ENCODE assay signal across 18 cellular contexts in genomic region chr5:7894439-7894838, GRCh38. TPM values are rescaled to one million over a fixed set of nuclear protein-coding genes. Genes with fewer than 3 reads are reported as not detected.
DNase-seq lines count a peak whose midpoint lies in the region; ATAC-seq and TF ChIP-seq lines count a peak whose summit lies in the region.
"Had no signal": no experiment of that assay in that cellular context is flagged by ENCODE, and none has a peak within 500 bp of the region (broad histone marks: within the 10 kb centered on the region; RNA-seq: fewer than 3 reads in every experiment).

No MANE protein-coding gene starts in this region.

- H4K20me1 ChIP-seq in mammary epithelial cell (ENCODE audit: insufficient read depth, low read length) (no peaks in the 10 kb centered on the region), MM.1S (ENCODE audit: insufficient read depth, low read length) (peaks cover 14% of the 10 kb centered on the region)

- H3K9ac ChIP-seq in mammary epithelial cell (ENCODE audit: insufficient read depth, low read length) (no peak overlapping the region), MM.1S (ENCODE audit: low read length) (no peak overlapping the region)

- H3K79me2 ChIP-seq in mammary epithelial cell (ENCODE audit: insufficient read depth, low read length), result no peaks in the 10 kb centered on the region
- H3K79me2 ChIP-seq in MM.1S (ENCODE audit: low read length), result peaks cover 80% of the 10 kb centered on the region

- H3K4me1 Mint-ChIP-seq in MCF 10A (ENCODE audit: insufficient read depth, unreplicated experiment), result no peaks in the 10 kb centered on the region
- H3K4me1 Mint-ChIP-seq in stimulated activated naive CD8-positive, alpha-beta T cell treated with anti-CD3 and anti-CD28 coated beads, Interleukin-15, amount 100 ng/mL, for 72 hours, result peaks cover 12% of the 10 kb centered on the region

- no peaks in the 10 kb centered on the region for H3K27me3 Mint-ChIP-seq in MCF 10A (ENCODE audit: insufficient read depth, unreplicated experiment)
- H3K27me3 Mint-ChIP-seq in stimulated activated naive CD8-positive, alpha-beta T cell treated with anti-CD3 and anti-CD28 coated beads, Interleukin-15, amount 100 ng/mL, for 72 hours, result no peaks in the 10 kb centered on the region

- H3K9me2 ChIP-seq in MM.1S (replicated peaks; ENCODE audit: insufficient read depth, low read length), result no peaks in the 10 kb centered on the region

- BruUV-seq in MCF 10A (replicated peaks; lab: Mats Ljungman, UMichigan) (no TSS peak), mammary epithelial cell (replicated peaks; lab: Mats Ljungman, UMichigan) (no TSS peak)

- no peaks in the 10 kb centered on the region for H3K9me3 Mint-ChIP-seq in MCF 10A (ENCODE audit: unreplicated experiment)
- H3K9me3 Mint-ChIP-seq in stimulated activated naive CD8-positive, alpha-beta T cell treated with anti-CD3 and anti-CD28 coated beads, Interleukin-15, amount 100 ng/mL, for 72 hours, result no peaks in the 10 kb centered on the region

- DNase-seq in MCF 10A (ENCODE audit: unreplicated experiment) (no peak), mammary epithelial cell (no peak), MM.1S (no peak), Right ventricle myocardium superior (no peak), caudate nucleus (lab: John Stamatoyannopoulos, UW) (no peak)
- no peak for DNase-seq in stimulated activated naive CD8-positive, alpha-beta T cell treated with anti-CD3 and anti-CD28 coated beads, Interleukin-15, amount 100 ng/mL, for 72 hours
- DNase-seq: body of pancreas; C1 segment of cervical spinal cord; effector memory CD4-positive, alpha-beta T cell; H7; lower lobe of right lung; NCI-H1694 treated with DMSO at 0.1 percent for 48 hours; NCI-H69 had no signal

- peaks cover 21% of the 10 kb centered on the region for H3F3A ChIP-seq in MM.1S (ENCODE audit: insufficient read depth, low read length)

- WGBS in mammary epithelial cell (ENCODE audit: low coverage, missing lambda C conversion rate), result 92% methylated on average over 5 of the region's 5 CpGs

- POLR2A ChIA-PET in MCF 10A (lab: Yijun Ruan, JAX), result no interaction called here

- H3K4me3 Mint-ChIP-seq in MCF 10A (ENCODE audit: unreplicated experiment), result no peak overlapping the region
- peak overlapping the region; percentile 30 to 44 for H3K4me3 Mint-ChIP-seq in stimulated activated naive CD8-positive, alpha-beta T cell treated with anti-CD3 and anti-CD28 coated beads, Interleukin-15, amount 100 ng/mL, for 72 hours

- H3K9me3 ChIP-seq in mammary epithelial cell (replicated peaks; ENCODE audit: insufficient read depth, low read length), result no peaks in the 10 kb centered on the region
- no peaks in the 10 kb centered on the region for H3K9me3 ChIP-seq in MM.1S (replicated peaks; ENCODE audit: insufficient read depth, low read length)
- H3K9me3 ChIP-seq: body of pancreas, lower lobe of right lung had no signal

- H3K4me3 ChIP-seq in mammary epithelial cell (replicated peaks in 1 of 3; ENCODE audit: insufficient read depth in 1 of 3, low read depth in 2 of 3, low read length in 3 of 3) (no peak overlapping the region), MM.1S (ENCODE audit: low read length) (peak overlapping the region; percentile 14; the same call in 1 of the 2 replicates)
- H3K4me3 ChIP-seq: body of pancreas, K562, lower lobe of right lung had no signal

- intact Hi-C loops in MCF 10A (cut with micrococcal nuclease), result no loop called here
- intact Hi-C loops in mammary epithelial cell (cut with micrococcal nuclease), result no loop called here
- intact Hi-C loops in Right ventricle myocardium superior (cut with DNase I), result no loop called here

- H3K4me1 ChIP-seq in mammary epithelial cell (ENCODE audit: insufficient read depth, low read length), result no peaks in the 10 kb centered on the region
- peaks cover 32% of the 10 kb centered on the region for H3K4me1 ChIP-seq in MM.1S (ENCODE audit: low read length)
- H3K4me1 ChIP-seq: body of pancreas, lower lobe of right lung had no signal

- H2AFZ ChIP-seq in mammary epithelial cell (ENCODE audit: low read depth, low read length) (no peak overlapping the region), MM.1S (ENCODE audit: low read length) (no peak overlapping the region)

- no peak overlapping the region for H3K27ac ChIP-seq in mammary epithelial cell (ENCODE audit: insufficient read depth, low read depth, low read length)
- peak overlapping the region; percentile 60; the same call in 1 of the 2 replicates for H3K27ac ChIP-seq in MM.1S (ENCODE audit: low read length)
- no peak overlapping the region for H3K27ac ChIP-seq in caudate nucleus (ENCODE audit: low read depth, low read length)
- H3K27ac ChIP-seq: body of pancreas, lower lobe of right lung had no signal

- H3K36me3 ChIP-seq in mammary epithelial cell (ENCODE audit: insufficient read depth, low read length) (peaks cover 43% of the 10 kb centered on the region), MM.1S (replicated peaks; ENCODE audit: insufficient read depth, low read length) (peaks cover 63% of the 10 kb centered on the region)

- TF ChIP-seq CTCF in MCF 10A (IDR thresholded peaks at IDR 0.05; ENCODE audit: unreplicated experiment) (no peak), mammary epithelial cell (conservative IDR thresholded peaks at IDR 0.05 in 1 of 2, IDR thresholded peaks at IDR 0.05 in 1 of 2; ENCODE audit: extremely low read depth in 1 of 2, insufficient read depth in 1 of 2, low read depth in 1 of 2, low read length in 2 of 2) (no peak), MM.1S (IDR thresholded peaks at IDR 0.05; ENCODE audit: low read length) (no peak)

- in situ Hi-C loops in mammary epithelial cell (cut with MboI; ENCODE audit: low sequenced_read_pairs in 2 of 2), result no loop called here

- H3K4me2 ChIP-seq in mammary epithelial cell (ENCODE audit: insufficient read depth, low read depth, low read length) (no peak overlapping the region), MM.1S (ENCODE audit: low read depth, low read length) (peak overlapping the region; percentile 48)

- dilution Hi-C loops in mammary epithelial cell (cut with HindIII; ENCODE audit: low sequenced_read_pairs), result no loop called here

- H3K27ac Mint-ChIP-seq in MCF 10A (ENCODE audit: low read depth, unreplicated experiment), result peak overlapping the region; percentile 46
- H3K27ac Mint-ChIP-seq in stimulated activated naive CD8-positive, alpha-beta T cell treated with anti-CD3 and anti-CD28 coated beads, Interleukin-15, amount 100 ng/mL, for 72 hours, result no peak overlapping the region

- H3K27me3 ChIP-seq in mammary epithelial cell (ENCODE audit: insufficient read depth, low read length) (no peaks in the 10 kb centered on the region), MM.1S (replicated peaks; ENCODE audit: insufficient read depth, low read length) (no peaks in the 10 kb centered on the region)
- H3K27me3 ChIP-seq: body of pancreas had no signal

- CTCF ChIA-PET in MCF 10A (lab: Yijun Ruan, JAX) (no interaction called here), mammary epithelial cell (lab: Charles Lee; ENCODE audit: low non-redundant PET) (no interaction called here)

- ATAC-seq in GM21576 (IDR thresholded peaks at IDR 0.05; ENCODE audit: unreplicated experiment) (peak; percentile 5), Right ventricle myocardium superior (ENCODE audit: poor library complexity) (no peak), GM18858 (IDR thresholded peaks at IDR 0.05; ENCODE audit: unreplicated experiment) (no peak)
- ATAC-seq in stimulated activated naive CD8-positive, alpha-beta T cell treated with anti-CD3 and anti-CD28 coated beads, Interleukin-15, amount 100 ng/mL, for 72 hours, result no peak
- ATAC-seq: body of pancreas, esophagus mucosa, K562, lower lobe of right lung had no signal

- peaks cover 85% of the 10 kb centered on the region for H3K36me3 Mint-ChIP-seq in MCF 10A (ENCODE audit: insufficient read depth, unreplicated experiment)

RNA-seq across cellular contexts. Expression of gene MTRR, which starts 25.5 kb away (rescaled TPM):
- 46.6 and 88.6 TPM in 2 replicates for total RNA-seq in MCF 10A (2022)
- total RNA-seq in mammary epithelial cell, result 10 to 100 TPM; 36.3 to 52.9 TPM
- polyA plus RNA-seq in mammary epithelial cell, result 39.0 TPM
- polyA minus RNA-seq in mammary epithelial cell, result 121 TPM
- 28.2 TPM for total RNA-seq in Right ventricle myocardium superior

RNA-seq across cellular contexts. Expression of gene FASTKD3, which starts 25.6 kb away (rescaled TPM):
- total RNA-seq in MCF 10A (2022), result 7.8 and 7.9 TPM in 2 replicates
- total RNA-seq in mammary epithelial cell, result 10 to 100 TPM in 1 of 2 donors, 1 to 10 TPM in 1; 7.5 to 18.0 TPM
- 8.4 TPM for polyA plus RNA-seq in mammary epithelial cell
- 15.0 TPM for polyA minus RNA-seq in mammary epithelial cell
- total RNA-seq in Right ventricle myocardium superior, result 4.7 TPM

RNA-seq across cellular contexts. Expression of gene CFAP90, which starts 43.5 kb away (rescaled TPM):
- total RNA-seq in MCF 10A (2022) (not detected in 2 replicates), mammary epithelial cell (not detected), Right ventricle myocardium superior (not detected)
- 0.03 TPM for polyA plus RNA-seq in mammary epithelial cell
- polyA minus RNA-seq in mammary epithelial cell, result not detected
- total RNA-seq: esophagus mucosa, H7, K562 had no signal
- polyA plus RNA-seq: K562, keratinocyte had no signal
